ENCODE assay signal across 12 cellular contexts in the genomic region with DNA sequence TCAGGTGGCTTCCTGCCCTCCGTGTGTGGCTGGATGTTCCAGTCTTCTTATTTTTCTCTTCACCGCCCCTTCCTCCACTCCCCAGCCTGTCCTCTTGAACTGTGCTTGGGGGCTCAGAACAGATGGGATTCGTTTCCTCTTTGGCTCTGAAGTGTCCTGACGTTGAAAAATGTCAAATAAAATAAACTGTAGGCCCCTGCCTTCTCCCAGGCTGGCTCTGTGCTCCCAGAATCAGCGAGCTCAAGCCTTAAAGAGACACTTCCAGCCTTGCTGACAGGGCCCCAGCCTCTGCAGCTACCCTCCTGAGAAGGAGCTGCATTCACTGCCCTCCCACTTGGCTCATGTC.
A peak's percentile ranks its signal among the peaks of the same experiment; 100 is the strongest.
DNase-seq lines count a peak whose midpoint lies in the region; ATAC-seq and TF ChIP-seq lines count a peak whose summit lies in the region.
"Had no signal": no experiment of that assay in that cellular context is flagged by ENCODE, and none has a peak within 500 bp of the region (broad histone marks: within the 10 kb centered on the region; RNA-seq: fewer than 3 reads in every experiment).

No MANE protein-coding gene starts in this region.

- H3K27ac Mint-ChIP-seq in CD14-positive monocyte: no peak overlapping the region

- peaks cover 0 to 5% (median 3%) of the 10 kb centered on the region in 3 donors for H3K27me3 Mint-ChIP-seq in CD14-positive monocyte (ENCODE audit: low read depth in 3 of 3)

- intact Hi-C loops in lower lobe of right lung (cut with DNase I): no loop called here
- intact Hi-C loops in CD14-positive monocyte (cut with micrococcal nuclease): no loop called here

- no peak overlapping the region for H3K9ac ChIP-seq in stomach smooth muscle (ENCODE audit: low read length in 2 of 2)

- H3K4me3 Mint-ChIP-seq in CD14-positive monocyte: no peak overlapping the region

- H3K4me1 Mint-ChIP-seq in CD14-positive monocyte: peaks cover 4% of the 10 kb centered on the region

- no peak overlapping the region for H3K4me3 ChIP-seq in choroid plexus epithelial cell (ENCODE audit: low read depth, low read length)
- H3K4me3 ChIP-seq in lower lobe of right lung: no peak overlapping the region
- H3K4me3 ChIP-seq in stomach smooth muscle (ENCODE audit: low read length in 2 of 2): no peak overlapping the region

- peaks cover 0 to 2% of the 10 kb centered on the region in 2 donors for H3K36me3 Mint-ChIP-seq in CD14-positive monocyte

- no peak for ATAC-seq in lower lobe of right lung

- no peaks in the 10 kb centered on the region for H3K9me3 Mint-ChIP-seq in CD14-positive monocyte

- peaks cover 11% of the 10 kb centered on the region for H3K4me1 ChIP-seq in lower lobe of right lung
- H3K4me1 ChIP-seq in stomach smooth muscle (ENCODE audit: control insufficient read depth, insufficient read depth, low read length): peaks cover 31% of the 10 kb centered on the region

- H3K27ac ChIP-seq in lower lobe of right lung (peak overlapping the region; percentile 65), stomach smooth muscle (ENCODE audit: low read length) (peak overlapping the region; percentile 37)
- H3K27ac ChIP-seq: HL-60 had no signal

- no peaks in the 10 kb centered on the region for H3K36me3 ChIP-seq in lower lobe of right lung
- H3K36me3 ChIP-seq in stomach smooth muscle (ENCODE audit: control insufficient read depth in 2 of 2, insufficient read depth in 2 of 2, low read length in 2 of 2): no peaks in the 10 kb centered on the region

- DNase-seq in NCI-H524 treated with DMSO at 0.1 percent for 48 hours (lab: John Stamatoyannopoulos, UW) (peak; percentile 34), choroid plexus epithelial cell (ENCODE audit: low read depth) (peak; percentile 59), lower lobe of right lung (no peak), islet precursor cell (no peak), H4 (ENCODE audit: low spot score) (no peak), CD14-positive monocyte (ENCODE audit: low spot score) (no peak), HPDE6-E6E7 (ENCODE audit: extremely low spot score) (no peak)
- DNase-seq: NCI-H2227 treated with DMSO at 0.1 percent for 48 hours; occipital lobe; stimulated activated CD4-positive, alpha-beta T cell treated with anti-CD3 and anti-CD28 coated beads, Interleukin-1b, Interleukin-23, amount 100 ng/mL, for 48 hours had no signal

- H3K27me3 ChIP-seq in lower lobe of right lung (ENCODE audit: low read depth) (no peaks in the 10 kb centered on the region), stomach smooth muscle (ENCODE audit: control insufficient read depth in 1 of 2, insufficient read depth in 2 of 2, low read length in 2 of 2) (no peaks in the 10 kb centered on the region)

- no peak for TF ChIP-seq CTCF in choroid plexus epithelial cell (conservative IDR thresholded peaks at IDR 0.05; ENCODE audit: low read depth, low read length)
- no peak for TF ChIP-seq CTCF in lower lobe of right lung (IDR thresholded peaks at IDR 0.05)
- TF ChIP-seq CTCF in CD14-positive monocyte (IDR thresholded peaks at IDR 0.05): no peak

- H3K9me3 ChIP-seq in lower lobe of right lung (no peaks in the 10 kb centered on the region), stomach smooth muscle (ENCODE audit: control insufficient read depth in 2 of 2, low read length in 2 of 2) (no peaks in the 10 kb centered on the region)

Comparison
In these comparisons a context has a peak if more than half of its experiments do, and no peak if none do; other contexts are left out.
1. DNase-seq: peak in NCI-H524 treated with DMSO at 0.1 percent for 48 hours (single experiment) and choroid plexus epithelial cell (single experiment); none in lower lobe of right lung (single experiment), islet precursor cell (single experiment), H4 (single experiment), CD14-positive monocyte (single experiment) and HPDE6-E6E7 (single experiment).